In the genomic region with DNA sequence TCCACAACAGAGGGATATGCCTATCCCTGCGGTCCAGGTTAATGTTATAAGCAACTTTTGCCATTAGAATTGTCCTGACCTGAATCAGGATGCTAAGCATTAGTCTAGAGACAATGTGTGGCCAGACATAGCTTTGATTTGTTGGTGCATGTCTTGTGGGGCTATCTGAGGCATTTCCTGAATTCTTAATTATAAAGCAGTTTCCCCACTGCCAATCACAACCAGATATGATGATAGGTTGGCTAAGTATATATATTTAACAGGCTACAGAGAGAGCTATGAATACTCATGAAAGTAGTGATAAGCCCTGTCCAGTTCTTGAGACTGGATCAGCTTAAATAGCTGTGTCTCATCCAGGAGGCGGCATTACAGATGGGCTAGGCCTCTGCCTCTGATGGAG, we compare ENCODE assay signal across 25 cellular contexts.
"Had no signal": no experiment of that assay in that cellular context is flagged by ENCODE, and none has a peak within 500 bp of the region (broad histone marks: within the 10 kb centered on the region; RNA-seq: fewer than 3 reads in every experiment).

No MANE protein-coding gene starts in this region.

- H3K4me3 ChIP-seq: K562, SJCRH30 had no signal

- H3K27ac ChIP-seq: HL-60, KMS-11, SJCRH30 had no signal

- H3K36me3 ChIP-seq: SJCRH30 had no signal

- H3K9me3 ChIP-seq: SJCRH30 had no signal

- FAIRE-seq: HTR-8/SVneo, K562, RCC 7860 had no signal

- ATAC-seq: K562, SK-N-SH treated with all-trans-retinoic acid at 6 μM for 48 hours had no signal

- DNase-seq: Kasumi-1, MV-4-11, NCI-H1048, NCI-H1105, NCI-H1417, NCI-H1436 treated with DMSO at 0.1 percent for 48 hours, NCI-H1694, NCI-H187 treated with DMSO at 0.1 percent for 48 hours, NCI-H2029 treated with DMSO at 0.1 percent for 48 hours, NCI-H2171 treated with DMSO at 0.1 percent for 48 hours, NCI-H226, NCI-H446, NCI-H510A, NCI-H524 treated with DMSO at 0.1 percent for 48 hours, NCI-H69, NCI-H774, RPMI8226, SHP77 treated with DMSO at 0.1 percent for 48 hours, SJCRH30 had no signal

- H3K27me3 ChIP-seq: SJCRH30 had no signal
